In genomic region chr10:101217450-101218281, GRCh38 we compare ENCODE assay signal across 8 cellular contexts.
DNase-seq lines count a peak whose midpoint lies in the region; ATAC-seq and TF ChIP-seq lines count a peak whose summit lies in the region.

No MANE protein-coding gene starts in this region.

- peaks cover 10% of the 10 kb centered on the region for H3K36me3 Mint-ChIP-seq in stimulated activated effector memory CD8-positive, alpha-beta T cell treated with anti-CD3 and anti-CD28 coated beads, Interleukin-12 subunit alpha, Interleukin-12 subunit beta, amount 100 ng/mL, for 72 hours
- H3K36me3 Mint-ChIP-seq in stimulated activated memory B cell treated with anti-CD40 and anti-IgM and Interleukin-4, amounts not matched to agents 10 μg/mL and 1 μg/mL and 100 μg/mL, for 72 hours: no peaks in the 10 kb centered on the region

- DNase-seq in activated effector memory CD4-positive, alpha-beta T cell treated with anti-CD3 and anti-CD28 coated beads, Interleukin-2, amount 50 U/mL, for 16 hours: peak; percentile 68
- no peak for DNase-seq in activated effector memory CD4-positive, alpha-beta T cell treated with Interleukin-2 at 50 U/mL for 16 hours
- DNase-seq in NCI-H82 (lab: John Stamatoyannopoulos, UW): peak; percentile 79
- peak; percentile 45 for DNase-seq in fibroblast of pulmonary artery (ENCODE audit: low read depth)
- no peak for DNase-seq in stimulated activated effector memory CD8-positive, alpha-beta T cell treated with anti-CD3 and anti-CD28 coated beads, Interleukin-12 subunit alpha, Interleukin-12 subunit beta, amount 100 ng/mL, for 72 hours (ENCODE audit: low spot score in 2 of 2)
- DNase-seq in NCI-H128 (lab: John Stamatoyannopoulos, UW; ENCODE audit: unreplicated experiment): no peak

- no peaks in the 10 kb centered on the region for H3K9me3 Mint-ChIP-seq in stimulated activated effector memory CD8-positive, alpha-beta T cell treated with anti-CD3 and anti-CD28 coated beads, Interleukin-12 subunit alpha, Interleukin-12 subunit beta, amount 100 ng/mL, for 72 hours
- H3K9me3 Mint-ChIP-seq in stimulated activated memory B cell treated with anti-CD40 and anti-IgM and Interleukin-4, amounts not matched to agents 10 μg/mL and 1 μg/mL and 100 μg/mL, for 72 hours: no peaks in the 10 kb centered on the region

- H3K27me3 Mint-ChIP-seq in stimulated activated memory B cell treated with anti-CD40 and anti-IgM and Interleukin-4, amounts not matched to agents 10 μg/mL and 1 μg/mL and 100 μg/mL, for 72 hours: peaks cover 100% of the 10 kb centered on the region

- peak; percentile 37 for TF ChIP-seq CTCF in fibroblast of pulmonary artery (IDR thresholded peaks at IDR 0.05; ENCODE audit: low read length, missing control alignments)

- H3K4me1 Mint-ChIP-seq in stimulated activated effector memory CD8-positive, alpha-beta T cell treated with anti-CD3 and anti-CD28 coated beads, Interleukin-12 subunit alpha, Interleukin-12 subunit beta, amount 100 ng/mL, for 72 hours: peaks cover 39% of the 10 kb centered on the region
- H3K4me1 Mint-ChIP-seq in stimulated activated memory B cell treated with anti-CD40 and anti-IgM and Interleukin-4, amounts not matched to agents 10 μg/mL and 1 μg/mL and 100 μg/mL, for 72 hours: peaks cover 44% of the 10 kb centered on the region

- no peak overlapping the region for H3K27ac Mint-ChIP-seq in stimulated activated effector memory CD8-positive, alpha-beta T cell treated with anti-CD3 and anti-CD28 coated beads, Interleukin-12 subunit alpha, Interleukin-12 subunit beta, amount 100 ng/mL, for 72 hours
- no peak overlapping the region for H3K27ac Mint-ChIP-seq in stimulated activated memory B cell treated with anti-CD40 and anti-IgM and Interleukin-4, amounts not matched to agents 10 μg/mL and 1 μg/mL and 100 μg/mL, for 72 hours

- peak overlapping the region; percentile 69 for H3K4me3 Mint-ChIP-seq in stimulated activated effector memory CD8-positive, alpha-beta T cell treated with anti-CD3 and anti-CD28 coated beads, Interleukin-12 subunit alpha, Interleukin-12 subunit beta, amount 100 ng/mL, for 72 hours
- H3K4me3 Mint-ChIP-seq in stimulated activated memory B cell treated with anti-CD40 and anti-IgM and Interleukin-4, amounts not matched to agents 10 μg/mL and 1 μg/mL and 100 μg/mL, for 72 hours: no peak overlapping the region

- ATAC-seq in stimulated activated effector memory CD8-positive, alpha-beta T cell treated with anti-CD3 and anti-CD28 coated beads, Interleukin-12 subunit alpha, Interleukin-12 subunit beta, amount 100 ng/mL, for 72 hours: no peak
- ATAC-seq in HG03521 (IDR thresholded peaks at IDR 0.05; ENCODE audit: unreplicated experiment): no peak
- no peak for ATAC-seq in stimulated activated memory B cell treated with anti-CD40 and anti-IgM and Interleukin-4, amounts not matched to agents 10 μg/mL and 1 μg/mL and 100 μg/mL, for 72 hours

- H3K4me3 ChIP-seq in fibroblast of pulmonary artery (replicated peaks; ENCODE audit: low read depth, low read length): no peak overlapping the region

Comparison
In these comparisons a context has a peak if more than half of its experiments do, and no peak if none do; other contexts are left out.
1. DNase-seq: peak in activated effector memory CD4-positive, alpha-beta T cell treated with anti-CD3 and anti-CD28 coated beads, Interleukin-2, amount 50 U/mL, for 16 hours (single experiment), NCI-H82 (single experiment) and fibroblast of pulmonary artery (single experiment); none in activated effector memory CD4-positive, alpha-beta T cell treated with Interleukin-2 at 50 U/mL for 16 hours (single experiment), stimulated activated effector memory CD8-positive, alpha-beta T cell treated with anti-CD3 and anti-CD28 coated beads, Interleukin-12 subunit alpha, Interleukin-12 subunit beta, amount 100 ng/mL, for 72 hours (0 of 2) and NCI-H128 (single experiment).